23 cellular contexts compared by ENCODE assay signal in genomic region chr5:58481066-58481676, GRCh38. TPM values are rescaled to one million over a fixed set of nuclear protein-coding genes. Genes with fewer than 3 reads are reported as not detected.
"Had no signal": no experiment of that assay in that cellular context is flagged by ENCODE, and none has a peak within 500 bp of the region (broad histone marks: within the 10 kb centered on the region; RNA-seq: fewer than 3 reads in every experiment).

No MANE protein-coding gene starts in this region.

- H2AFZ ChIP-seq: parathyroid adenoma had no signal

- H3K9ac ChIP-seq: parathyroid adenoma had no signal

- H3K27ac Mint-ChIP-seq: mesothelial cell of epicardium; natural killer cell treated with Interleukin-12 subunit alpha and Interleukin-12 subunit beta and Interleukin-15 and Interleukin-18, amount 100 ng/mL, for 72 hours; stimulated activated naive B cell treated with anti-CD40 and anti-IgM and Interleukin-4, amounts not matched to agents 10 μg/mL and 1 μg/mL and 100 μg/mL, for 72 hours; type B pancreatic cell had no signal

- H3K27me3 Mint-ChIP-seq: stimulated activated naive B cell treated with anti-CD40 and anti-IgM and Interleukin-4, amounts not matched to agents 10 μg/mL and 1 μg/mL and 100 μg/mL, for 72 hours; type B pancreatic cell had no signal

- H3K4me1 ChIP-seq: parathyroid adenoma, prostate gland, vagina had no signal

- H3K36me3 ChIP-seq: heart right ventricle, prostate gland, vagina had no signal

- DNase-seq: effector memory CD4-positive, alpha-beta T cell; heart right ventricle; islet precursor cell; mammary epithelial cell; stimulated activated CD4-positive, alpha-beta T cell treated with anti-CD3 and anti-CD28 coated beads, Interleukin-2, amount 100 ng/mL, for 24 hours; stimulated activated CD4-positive, alpha-beta T cell treated with anti-CD3 and anti-CD28 coated beads, Interleukin-4, amount 100 ng/mL, for 4 hours; stimulated activated naive B cell treated with anti-CD40 and anti-IgM and Interleukin-4, amounts not matched to agents 10 μg/mL and 1 μg/mL and 100 μg/mL, for 72 hours had no signal

- H3K4me3 ChIP-seq: heart right ventricle, prostate gland, vagina had no signal

- H3K9me3 ChIP-seq: heart right ventricle, prostate gland, vagina had no signal

- H3K9me3 Mint-ChIP-seq: natural killer cell treated with Interleukin-12 subunit alpha and Interleukin-12 subunit beta and Interleukin-15 and Interleukin-18, amount 100 ng/mL, for 72 hours had no signal

- H3K27ac ChIP-seq: heart right ventricle, parathyroid adenoma, prostate gland, vagina had no signal

- H3K4me3 Mint-ChIP-seq: mesothelial cell of epicardium; natural killer cell treated with Interleukin-12 subunit alpha and Interleukin-12 subunit beta and Interleukin-15 and Interleukin-18, amount 100 ng/mL, for 72 hours; stimulated activated naive B cell treated with anti-CD40 and anti-IgM and Interleukin-4, amounts not matched to agents 10 μg/mL and 1 μg/mL and 100 μg/mL, for 72 hours; type B pancreatic cell had no signal

- ATAC-seq: esophagus mucosa; heart right ventricle; left lobe of liver; sciatic nerve; stimulated activated naive B cell treated with anti-CD40 and anti-IgM and Interleukin-4, amounts not matched to agents 10 μg/mL and 1 μg/mL and 100 μg/mL, for 72 hours had no signal

- H3K79me2 ChIP-seq: parathyroid adenoma had no signal

- H3K27me3 ChIP-seq: vagina had no signal

- FAIRE-seq: endometrium, frontal cortex had no signal

- H3K4me1 Mint-ChIP-seq: mesothelial cell of epicardium had no signal

RNA-seq across cellular contexts. Expression of gene GAPT, which starts 10.1 kb away (rescaled TPM):
- total RNA-seq: fibroblast of lung, frontal cortex, glomerular endothelial cell, mammary epithelial cell, myocyte, renal cortical epithelial cell, skeletal muscle tissue, vagina had no signal
- polyA plus RNA-seq: fibroblast of lung, mammary epithelial cell had no signal
